ENCODE assay signal across 9 cellular contexts in genomic region chr12:46555379-46555778, GRCh38.
A peak's percentile ranks its signal among the peaks of the same experiment; 100 is the strongest.
DNase-seq lines count a peak whose midpoint lies in the region; ATAC-seq and TF ChIP-seq lines count a peak whose summit lies in the region.
"Had no signal": no experiment of that assay in that cellular context is flagged by ENCODE, and none has a peak within 500 bp of the region (broad histone marks: within the 10 kb centered on the region; RNA-seq: fewer than 3 reads in every experiment).

No MANE protein-coding gene starts in this region.

- H3K4me3 Mint-ChIP-seq in T-cell: no peak overlapping the region

- no peak for ATAC-seq in HG03342 (IDR thresholded peaks at IDR 0.05; ENCODE audit: unreplicated experiment)
- no peak for ATAC-seq in T-cell (replicated peaks in 1 of 4)

- no peak for TF ChIP-seq CTCF in fibroblast of pulmonary artery (IDR thresholded peaks at IDR 0.05; ENCODE audit: low read length, missing control alignments)

- no peak overlapping the region for H3K27ac Mint-ChIP-seq in T-cell

- H3K4me1 ChIP-seq in SJSA1 (replicated peaks) (peaks cover 61% of the 10 kb centered on the region), skeletal muscle tissue (ENCODE audit: control insufficient read depth in 3 of 3, insufficient read depth in 3 of 3, low read length in 3 of 3) (peaks cover 28 to 33% (median 29%) of the 10 kb centered on the region in 3 donors)

- H3K27me3 ChIP-seq in SJSA1 (replicated peaks): no peaks in the 10 kb centered on the region
- no peaks in the 10 kb centered on the region for H3K27me3 ChIP-seq in skeletal muscle tissue (ENCODE audit: control insufficient read depth in 3 of 3, insufficient read depth in 3 of 3, low read length in 3 of 3)

- peaks cover 0 to 4% (median 0%) of the 10 kb centered on the region in 3 donors for H3K9me3 Mint-ChIP-seq in T-cell

- POLR2A ChIA-PET in T-cell (lab: Charles Lee): no interaction called here

- no peak overlapping the region for H3K4me3 ChIP-seq in SJSA1
- H3K4me3 ChIP-seq in fibroblast of pulmonary artery (replicated peaks; ENCODE audit: low read depth, low read length): no peak overlapping the region
- H3K4me3 ChIP-seq in skeletal muscle tissue (ENCODE audit: low read length in 3 of 3): no peak overlapping the region

- H3K27ac ChIP-seq in SJSA1 (peak overlapping the region; percentile 84), skeletal muscle tissue (ENCODE audit: low read depth, low read length) (peak overlapping the region; percentile 69)

- H3K4me1 Mint-ChIP-seq in T-cell: peaks cover under 1 to 7% (median 5%) of the 10 kb centered on the region in 3 donors

- peaks cover 4% of the 10 kb centered on the region for H3K36me3 Mint-ChIP-seq in T-cell

- H3K27me3 Mint-ChIP-seq in T-cell: no peaks in the 10 kb centered on the region

- no peaks in the 10 kb centered on the region for H3K9me3 ChIP-seq in SJSA1 (replicated peaks)
- H3K9me3 ChIP-seq in skeletal muscle tissue (ENCODE audit: control insufficient read depth in 3 of 3, low read length in 3 of 3): no peaks in the 10 kb centered on the region

- peak; percentile 82 for DNase-seq in GM04503 (ENCODE audit: low read depth)
- DNase-seq in SJSA1 (ENCODE audit: low read depth in 1 of 2, low spot score in 2 of 2): peak in 1 of 2 experiments; percentile 67
- peak; percentile 85 for DNase-seq in fibroblast of pulmonary artery (ENCODE audit: low read depth)
- no peak for DNase-seq in DMS114 treated with DMSO at 0.1 percent for 48 hours (lab: John Stamatoyannopoulos, UW; ENCODE audit: unreplicated experiment)
- DNase-seq in T-cell: no peak
- DNase-seq: activated CD4-positive, CD25-positive, alpha-beta regulatory T cell treated with anti-CD3 and anti-CD28 coated beads, Interleukin-2, amount 50 U/mL, for 72 hours; amygdala had no signal

- CTCF ChIA-PET in T-cell (lab: Charles Lee): no interaction called here

- no peaks in the 10 kb centered on the region for H3K36me3 ChIP-seq in SJSA1
- no peaks in the 10 kb centered on the region for H3K36me3 ChIP-seq in skeletal muscle tissue (ENCODE audit: control insufficient read depth in 3 of 3, insufficient read depth in 3 of 3, low read length in 3 of 3)

- peak overlapping the region in 1 of 3 donors; percentile 33 for H3K9ac ChIP-seq in skeletal muscle tissue (ENCODE audit: low read depth in 1 of 3, low read length in 3 of 3)

Comparison
In these comparisons a context has a peak if more than half of its experiments do, and no peak if none do; other contexts are left out.
1. DNase-seq: peak in GM04503 (single experiment) and fibroblast of pulmonary artery (single experiment); none in DMS114 treated with DMSO at 0.1 percent for 48 hours (single experiment) and T-cell (0 of 34).